In genomic region chr22:17441326-17441725, GRCh38 we compare ENCODE assay signal across 18 cellular contexts.
DNase-seq lines count a peak whose midpoint lies in the region; ATAC-seq and TF ChIP-seq lines count a peak whose summit lies in the region.
"Had no signal": no experiment of that assay in that cellular context is flagged by ENCODE, and none has a peak within 500 bp of the region (broad histone marks: within the 10 kb centered on the region; RNA-seq: fewer than 3 reads in every experiment).

No MANE protein-coding gene starts in this region.

- CTCF ChIA-PET in WTC11 (lab: Charles Lee) = interaction anchor here (0.7 kb wide), 1 partner anchor 269 kb away, joined by 3 read pairs; no protein-coding TSS in a partner anchor

- POLR2A ChIA-PET in WTC11 (lab: Charles Lee) = interaction anchor here (0.6 to 1.0 kb wide), 2 partner anchors 166 to 240 kb away, joined by 3 read pairs; no protein-coding TSS in a partner anchor

- peaks cover 56 to 83% of the 10 kb centered on the region in 2 donors for H3K4me1 ChIP-seq in gastrocnemius medialis

- H3K27me3 ChIP-seq in gastrocnemius medialis = no peaks in the 10 kb centered on the region
- H3K27me3 ChIP-seq: BLaER1 had no signal

- no peak overlapping the region for H3K4me3 ChIP-seq in gastrocnemius medialis
- H3K4me3 ChIP-seq: BLaER1, HAP-1 had no signal

- no peaks in the 10 kb centered on the region for H3K9me3 ChIP-seq in gastrocnemius medialis
- H3K9me3 ChIP-seq: BLaER1, HAP-1 had no signal

- H3K9me3 Mint-ChIP-seq in WTC11 (0 out of 2 replicates have a peak, but pooled peaks cover 5% of the 10 kb centered on the region), glutamatergic neuron (ENCODE audit: unreplicated experiment) (peaks cover 17% of the 10 kb centered on the region)
- H3K9me3 Mint-ChIP-seq: CD4-positive, CD25-positive, alpha-beta regulatory T cell; CD8-positive, alpha-beta T cell; HFFc6 had no signal

- DNase-seq in COLO829 (ENCODE audit: low spot score) (peak; percentile 61), WTC11 (ENCODE audit: low spot score) (no peak), glutamatergic neuron (no peak), gastrocnemius medialis (no peak), SW480 (ENCODE audit: low spot score) (no peak), GDM1 (lab: John Stamatoyannopoulos, UW) (no peak), DMS53 treated with DMSO at 0.1 percent for 48 hours (lab: John Stamatoyannopoulos, UW; ENCODE audit: unreplicated experiment) (no peak)
- DNase-seq: CD4-positive, CD25-positive, alpha-beta regulatory T cell; CD8-positive, alpha-beta T cell; DMS 273 treated with DMSO at 0.1 percent for 48 hours; DMS79 treated with DMSO at 0.1 percent for 48 hours; GOT3; HFFc6 had no signal

- peak overlapping the region in 3 of 4 donors; percentile 93 to 96 (median 96) for H3K27ac ChIP-seq in gastrocnemius medialis
- H3K27ac ChIP-seq: 22Rv1, BLaER1, C4-2B had no signal

- H3K27me3 Mint-ChIP-seq in WTC11 (ENCODE audit: low read depth) = no peaks in the 10 kb centered on the region
- H3K27me3 Mint-ChIP-seq in glutamatergic neuron (ENCODE audit: unreplicated experiment) = peaks cover 5% of the 10 kb centered on the region

- intact Hi-C loops in gastrocnemius medialis (cut with DNase I; ENCODE audit: low total_unique reads) = loop anchor here (5.0 kb wide), 2 partner anchors 34 to 269 kb away; no protein-coding TSS in a partner anchor

- H3K4me3 Mint-ChIP-seq in WTC11 = no peak overlapping the region
- peak overlapping the region; percentile 58 for H3K4me3 Mint-ChIP-seq in glutamatergic neuron (ENCODE audit: unreplicated experiment)
- H3K4me3 Mint-ChIP-seq: B cell; CD4-positive, CD25-positive, alpha-beta regulatory T cell; CD8-positive, alpha-beta T cell; HFFc6 had no signal

- H3K4me1 Mint-ChIP-seq in WTC11 = peaks cover 74% of the 10 kb centered on the region
- H3K4me1 Mint-ChIP-seq in glutamatergic neuron (ENCODE audit: low read depth, unreplicated experiment) = peaks cover 65% of the 10 kb centered on the region
- H3K4me1 Mint-ChIP-seq: CD4-positive, CD25-positive, alpha-beta regulatory T cell had no signal

- H3K27ac Mint-ChIP-seq in WTC11 (peak overlapping the region; percentile 25; the same call in 1 of the 2 replicates), glutamatergic neuron (ENCODE audit: unreplicated experiment) (peak overlapping the region; percentile 93)
- H3K27ac Mint-ChIP-seq: B cell; CD4-positive, CD25-positive, alpha-beta regulatory T cell; CD8-positive, alpha-beta T cell; HFFc6 had no signal

- no peak for TF ChIP-seq POLR2A in gastrocnemius medialis (IDR thresholded peaks at IDR 0.05)

- no peaks in the 10 kb centered on the region for H3K36me3 Mint-ChIP-seq in WTC11
- no peaks in the 10 kb centered on the region for H3K36me3 Mint-ChIP-seq in glutamatergic neuron (ENCODE audit: unreplicated experiment)
- H3K36me3 Mint-ChIP-seq: CD4-positive, CD25-positive, alpha-beta regulatory T cell; CD8-positive, alpha-beta T cell had no signal

- in situ Hi-C loops in gastrocnemius medialis (cut with MboI; ENCODE audit: low sequenced_read_pairs in 4 of 4) = no loop called here

- TF ChIP-seq CTCF in WTC11 (IDR thresholded peaks at IDR 0.05) (no peak), glutamatergic neuron (IDR thresholded peaks at IDR 0.05; ENCODE audit: partially characterized antibody, unreplicated experiment) (no peak), gastrocnemius medialis (IDR thresholded peaks at IDR 0.05 in 4 of 5, conservative IDR thresholded peaks at IDR 0.05 in 1 of 5) (no peak)

- ATAC-seq in WTC11 (no peak), gastrocnemius medialis (no peak)
- ATAC-seq: CD8-positive, alpha-beta T cell had no signal

- no peaks in the 10 kb centered on the region for H3K36me3 ChIP-seq in gastrocnemius medialis
- H3K36me3 ChIP-seq: BLaER1, HAP-1 had no signal

TF ChIP-seq in WTC11, 78 proteins besides CTCF, POLR2A, EP300 and RAD21:
- TF ChIP-seq SMAD3 (CRISPR knock-in tag; IDR thresholded peaks at IDR 0.05; ENCODE audit: borderline replicate concordance) (no peak), NFATC4 (CRISPR knock-in tag; IDR thresholded peaks at IDR 0.05) (no peak), ZNF317 (CRISPR knock-in tag; IDR thresholded peaks at IDR 0.05; ENCODE audit: borderline replicate concordance, low read depth) (no peak), NR3C1 (CRISPR knock-in tag; conservative IDR thresholded peaks at IDR 0.05; ENCODE audit: low read depth) (no peak)
